ENCODE assay signal across 18 cellular contexts in genomic region chrX:38870386-38870895, GRCh38.
A peak's percentile ranks its signal among the peaks of the same experiment; 100 is the strongest.
DNase-seq lines count a peak whose midpoint lies in the region; ATAC-seq and TF ChIP-seq lines count a peak whose summit lies in the region.
"Had no signal": no experiment of that assay in that cellular context is flagged by ENCODE, and none has a peak within 500 bp of the region (broad histone marks: within the 10 kb centered on the region; RNA-seq: fewer than 3 reads in every experiment).

No MANE protein-coding gene starts in this region.

- H3K27ac Mint-ChIP-seq in osteocyte (ENCODE audit: unreplicated experiment) = peak overlapping the region; percentile 7
- no peak overlapping the region for H3K27ac Mint-ChIP-seq in CD4-positive, alpha-beta T cell
- H3K27ac Mint-ChIP-seq: activated CD4-positive, alpha-beta memory T cell treated with anti-CD3 and anti-CD28 coated beads for 36 hours had no signal

- CTCF ChIA-PET in CD4-positive, alpha-beta T cell (lab: Charles Lee) = no interaction called here

- H3K4me3 ChIP-seq in NB4 (ENCODE audit: low read depth, low read length) = no peak overlapping the region
- H3K4me3 ChIP-seq: heart right ventricle, SK-N-MC, tibial nerve had no signal

- DNase-seq in DMS53 treated with DMSO at 0.1 percent for 48 hours (lab: John Stamatoyannopoulos, UW; ENCODE audit: unreplicated experiment) = peak; percentile 41
- DNase-seq in NB4 (ENCODE audit: low read depth) = peak; percentile 33
- no peak for DNase-seq in osteocyte (ENCODE audit: extremely low spot score, unreplicated experiment)
- no peak for DNase-seq in GM13977 (ENCODE audit: low spot score)
- DNase-seq in CD4-positive, alpha-beta T cell = no peak
- no peak for DNase-seq in AML-193 (lab: John Stamatoyannopoulos, UW)
- no peak for DNase-seq in HUDEP-2 (lab: John Stamatoyannopoulos, UW; ENCODE audit: unreplicated experiment in 76 of 76)
- DNase-seq: activated CD4-positive, alpha-beta memory T cell treated with anti-CD3 and anti-CD28 coated beads for 36 hours; anterior cingulate cortex; heart right ventricle; KG1; left ventricle myocardium superior; NCI-H1417 treated with DMSO at 0.1 percent for 48 hours; NCI-H2227 treated with DMSO at 0.1 percent for 48 hours; stimulated activated CD4-positive, alpha-beta T cell treated with anti-CD3 and anti-CD28 coated beads, Interleukin-1b, Interleukin-23, amount 100 ng/mL, for 48 hours had no signal

- TF ChIP-seq CTCF in NB4 (IDR thresholded peaks at IDR 0.05; ENCODE audit: low read depth, low read length) (no peak), osteocyte (IDR thresholded peaks at IDR 0.05) (no peak), GM13977 (IDR thresholded peaks at IDR 0.05; ENCODE audit: extremely low read depth, insufficient read depth, missing control alignments) (no peak)
- TF ChIP-seq CTCF in CD4-positive, alpha-beta T cell (IDR thresholded peaks at IDR 0.05) = no peak

- no peaks in the 10 kb centered on the region for H3K9me3 ChIP-seq in CD4-positive, alpha-beta T cell (ENCODE audit: control insufficient read depth, low read length)
- H3K9me3 ChIP-seq: heart right ventricle, tibial nerve had no signal

- POLR2A ChIA-PET in CD4-positive, alpha-beta T cell (lab: Charles Lee) = no interaction called here

- H3K27me3 Mint-ChIP-seq in osteocyte (ENCODE audit: unreplicated experiment) = no peaks in the 10 kb centered on the region
- H3K27me3 Mint-ChIP-seq in CD4-positive, alpha-beta T cell = no peaks in the 10 kb centered on the region
- H3K27me3 Mint-ChIP-seq: activated CD4-positive, alpha-beta memory T cell treated with anti-CD3 and anti-CD28 coated beads for 36 hours had no signal

- no peaks in the 10 kb centered on the region for H3K27me3 ChIP-seq in CD4-positive, alpha-beta T cell (ENCODE audit: control insufficient read depth, insufficient read depth, low read length)

- in situ Hi-C loops in GM13977 (cut with MboI; ENCODE audit: low pct_unique_long_range_greater_than_20kb, low sequenced_read_pairs, unreplicated experiment) = no loop called here

- H3K4me3 Mint-ChIP-seq in osteocyte (ENCODE audit: unreplicated experiment) = no peak overlapping the region
- no peak overlapping the region for H3K4me3 Mint-ChIP-seq in CD4-positive, alpha-beta T cell
- H3K4me3 Mint-ChIP-seq: activated CD4-positive, alpha-beta memory T cell treated with anti-CD3 and anti-CD28 coated beads for 36 hours had no signal

- H3K27ac ChIP-seq in CD4-positive, alpha-beta T cell (ENCODE audit: low read depth, low read length) = no peak overlapping the region
- H3K27ac ChIP-seq: SK-N-MC, tibial nerve had no signal

- H3K9me3 Mint-ChIP-seq in osteocyte (ENCODE audit: unreplicated experiment) = no peaks in the 10 kb centered on the region
- no peaks in the 10 kb centered on the region for H3K9me3 Mint-ChIP-seq in CD4-positive, alpha-beta T cell
- H3K9me3 Mint-ChIP-seq: activated CD4-positive, alpha-beta memory T cell treated with anti-CD3 and anti-CD28 coated beads for 36 hours had no signal

- H3K36me3 Mint-ChIP-seq in osteocyte (ENCODE audit: unreplicated experiment) = no peaks in the 10 kb centered on the region
- no peaks in the 10 kb centered on the region for H3K36me3 Mint-ChIP-seq in CD4-positive, alpha-beta T cell (ENCODE audit: low read depth)
- H3K36me3 Mint-ChIP-seq: activated CD4-positive, alpha-beta memory T cell treated with anti-CD3 and anti-CD28 coated beads for 36 hours had no signal

- ATAC-seq in esophagus mucosa = peak; percentile 93
- no peak for ATAC-seq in CD4-positive, alpha-beta T cell (ENCODE audit: poor library complexity)

- peaks cover 5% of the 10 kb centered on the region for H3K4me1 Mint-ChIP-seq in osteocyte (ENCODE audit: unreplicated experiment)
- no peaks in the 10 kb centered on the region for H3K4me1 Mint-ChIP-seq in CD4-positive, alpha-beta T cell (ENCODE audit: low read depth)

- TF ChIP-seq POLR2A in NB4 (IDR thresholded peaks at IDR 0.05; ENCODE audit: extremely low read depth, insufficient read length) = no peak

- intact Hi-C loops in CD4-positive, alpha-beta T cell (cut with DNase I, micrococcal nuclease) = loop anchor here in 1 of 2 experiments (10.0 kb wide), 1 partner anchor 66 kb away; the partner anchor contains the start of gene MID1IP1

Comparison
In these comparisons a context has a peak if more than half of its experiments do, and no peak if none do; other contexts are left out.
1. DNase-seq: peak in DMS53 treated with DMSO at 0.1 percent for 48 hours (single experiment) and NB4 (single experiment); none in osteocyte (single experiment), GM13977 (single experiment), CD4-positive, alpha-beta T cell (0 of 10), AML-193 (0 of 2) and HUDEP-2 (0 of 76).